1 cellular context compared by ENCODE assay signal in the genomic region with DNA sequence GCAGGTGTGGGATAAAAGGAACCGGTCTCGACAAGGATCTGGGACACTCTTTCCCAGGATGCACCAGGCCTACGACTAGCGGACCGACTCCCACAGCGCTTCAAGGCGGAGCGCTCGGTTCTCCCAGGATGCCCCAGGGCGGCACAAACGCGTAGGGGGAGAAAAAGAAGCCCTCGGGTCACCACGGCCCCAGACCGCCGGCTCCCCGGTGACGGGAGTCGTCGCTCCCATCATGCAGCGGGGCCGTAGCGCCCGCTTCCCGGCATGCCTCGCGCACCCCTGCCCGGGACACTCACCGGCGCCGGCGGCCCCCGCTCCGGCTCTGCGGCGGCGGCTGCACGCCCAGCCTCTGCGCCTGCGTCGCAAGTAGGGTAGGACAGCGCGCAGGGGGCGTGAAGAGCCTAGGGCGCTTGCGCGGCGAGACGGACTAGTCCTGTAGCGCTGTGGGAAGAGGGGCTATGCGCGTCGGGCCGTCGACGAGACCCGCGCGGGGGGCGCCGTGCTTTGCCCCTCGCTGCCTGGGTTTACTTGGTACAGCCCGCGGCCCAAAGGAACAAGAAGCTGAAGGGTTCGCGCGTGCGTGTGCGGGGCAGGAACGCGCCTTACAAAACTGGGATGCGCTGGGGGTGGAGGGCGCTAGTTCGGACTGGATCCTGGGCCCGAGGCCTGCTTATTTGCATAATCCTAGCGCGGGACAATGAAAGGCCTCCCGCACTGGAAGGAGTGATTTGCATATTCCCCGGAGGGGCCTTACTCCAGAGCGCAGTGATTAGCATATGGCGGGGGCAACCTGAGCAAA.
TF ChIP-seq lines count a peak whose summit lies in the region.

TSS of gene ZNF428 (minus strand) at position 368 of the 799 bp plus-strand sequence. CDS start 5,325 bp downstream, outside the sequence.

TF ChIP-seq in HEK293, 187 proteins besides CTCF, POLR2A, EP300 and RAD21 (continued from another document and continues in another):
- TF ChIP-seq, protein P1, sequence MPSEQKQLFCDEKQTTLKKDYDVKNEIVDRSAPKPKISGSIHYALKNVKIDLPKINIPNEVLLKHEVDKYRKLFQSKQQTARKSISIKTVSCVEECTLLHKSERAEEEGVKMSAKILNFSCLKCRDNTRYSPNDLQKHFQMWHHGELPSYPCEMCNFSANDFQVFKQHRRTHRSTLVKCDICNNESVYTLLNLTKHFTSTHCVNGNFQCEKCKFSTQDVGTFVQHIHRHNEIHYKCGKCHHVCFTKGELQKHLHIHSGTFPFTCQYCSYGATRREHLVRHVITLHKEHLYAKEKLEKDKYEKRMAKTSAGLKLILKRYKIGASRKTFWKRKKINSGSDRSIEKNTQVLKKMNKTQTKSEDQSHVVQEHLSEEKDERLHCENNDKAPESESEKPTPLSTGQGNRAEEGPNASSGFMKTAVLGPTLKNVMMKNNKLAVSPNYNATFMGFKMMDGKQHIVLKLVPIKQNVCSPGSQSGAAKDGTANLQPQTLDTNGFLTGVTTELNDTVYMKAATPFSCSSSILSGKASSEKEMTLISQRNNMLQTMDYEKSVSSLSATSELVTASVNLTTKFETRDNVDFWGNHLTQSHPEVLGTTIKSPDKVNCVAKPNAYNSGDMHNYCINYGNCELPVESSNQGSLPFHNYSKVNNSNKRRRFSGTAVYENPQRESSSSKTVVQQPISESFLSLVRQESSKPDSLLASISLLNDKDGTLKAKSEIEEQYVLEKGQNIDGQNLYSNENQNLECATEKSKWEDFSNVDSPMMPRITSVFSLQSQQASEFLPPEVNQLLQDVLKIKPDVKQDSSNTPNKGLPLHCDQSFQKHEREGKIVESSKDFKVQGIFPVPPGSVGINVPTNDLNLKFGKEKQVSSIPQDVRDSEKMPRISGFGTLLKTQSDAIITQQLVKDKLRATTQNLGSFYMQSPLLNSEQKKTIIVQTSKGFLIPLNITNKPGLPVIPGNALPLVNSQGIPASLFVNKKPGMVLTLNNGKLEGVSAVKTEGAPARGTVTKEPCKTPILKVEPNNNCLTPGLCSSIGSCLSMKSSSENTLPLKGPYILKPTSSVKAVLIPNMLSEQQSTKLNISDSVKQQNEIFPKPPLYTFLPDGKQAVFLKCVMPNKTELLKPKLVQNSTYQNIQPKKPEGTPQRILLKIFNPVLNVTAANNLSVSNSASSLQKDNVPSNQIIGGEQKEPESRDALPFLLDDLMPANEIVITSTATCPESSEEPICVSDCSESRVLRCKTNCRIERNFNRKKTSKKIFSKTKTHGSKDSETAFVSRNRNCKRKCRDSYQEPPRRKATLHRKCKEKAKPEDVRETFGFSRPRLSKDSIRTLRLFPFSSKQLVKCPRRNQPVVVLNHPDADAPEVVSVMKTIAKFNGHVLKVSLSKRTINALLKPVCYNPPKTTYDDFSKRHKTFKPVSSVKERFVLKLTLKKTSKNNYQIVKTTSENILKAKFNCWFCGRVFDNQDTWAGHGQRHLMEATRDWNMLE (tag by site-specific recombination; conservative IDR thresholded peaks at IDR 0.05; ENCODE audit: low read depth), result peak; percentile 53; the same call in 1 of the 2 replicates
- TF ChIP-seq ZNF768 (tag by site-specific recombination; IDR thresholded peaks at IDR 0.05), result no peak
- peak; percentile 48; the same call in 1 of the 2 replicates for TF ChIP-seq SP2 (tag by site-specific recombination; IDR thresholded peaks at IDR 0.05)
- peak; percentile 77; the same call in 1 of the 2 replicates for TF ChIP-seq ZNF341 (tag by site-specific recombination; IDR thresholded peaks at IDR 0.05; ENCODE audit: low read depth)
- TF ChIP-seq ZNF433 (tag by site-specific recombination; IDR thresholded peaks at IDR 0.05; ENCODE audit: low read depth), result no peak
- TF ChIP-seq PRDM1 (tag by site-specific recombination; IDR thresholded peaks at IDR 0.05), result no peak
- TF ChIP-seq, protein P2, sequence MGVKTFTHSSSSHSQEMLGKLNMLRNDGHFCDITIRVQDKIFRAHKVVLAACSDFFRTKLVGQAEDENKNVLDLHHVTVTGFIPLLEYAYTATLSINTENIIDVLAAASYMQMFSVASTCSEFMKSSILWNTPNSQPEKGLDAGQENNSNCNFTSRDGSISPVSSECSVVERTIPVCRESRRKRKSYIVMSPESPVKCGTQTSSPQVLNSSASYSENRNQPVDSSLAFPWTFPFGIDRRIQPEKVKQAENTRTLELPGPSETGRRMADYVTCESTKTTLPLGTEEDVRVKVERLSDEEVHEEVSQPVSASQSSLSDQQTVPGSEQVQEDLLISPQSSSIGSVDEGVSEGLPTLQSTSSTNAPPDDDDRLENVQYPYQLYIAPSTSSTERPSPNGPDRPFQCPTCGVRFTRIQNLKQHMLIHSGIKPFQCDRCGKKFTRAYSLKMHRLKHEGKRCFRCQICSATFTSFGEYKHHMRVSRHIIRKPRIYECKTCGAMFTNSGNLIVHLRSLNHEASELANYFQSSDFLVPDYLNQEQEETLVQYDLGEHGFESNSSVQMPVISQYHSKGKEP (tag by site-specific recombination; IDR thresholded peaks at IDR 0.05), result peak; percentile 80
- TF ChIP-seq ZNF211 (tag by site-specific recombination; IDR thresholded peaks at IDR 0.05; ENCODE audit: low read depth), result no peak
- no peak for TF ChIP-seq ZNF521 (tag by site-specific recombination; IDR thresholded peaks at IDR 0.05)
- TF ChIP-seq ZBTB26 (tag by site-specific recombination; optimal IDR thresholded peaks at IDR 0.05), result peak; percentile 98
- TF ChIP-seq, protein P3, sequence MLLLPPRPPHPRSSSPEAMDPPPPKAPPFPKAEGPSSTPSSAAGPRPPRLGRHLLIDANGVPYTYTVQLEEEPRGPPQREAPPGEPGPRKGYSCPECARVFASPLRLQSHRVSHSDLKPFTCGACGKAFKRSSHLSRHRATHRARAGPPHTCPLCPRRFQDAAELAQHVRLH (tag by site-specific recombination; IDR thresholded peaks at IDR 0.05), result peak; percentile 56
- 0 out of 2 replicates have a peak, but pooled peaks have one; percentile 39 for TF ChIP-seq YY2 (tag by site-specific recombination; IDR thresholded peaks at IDR 0.05)
- TF ChIP-seq, protein P4, sequence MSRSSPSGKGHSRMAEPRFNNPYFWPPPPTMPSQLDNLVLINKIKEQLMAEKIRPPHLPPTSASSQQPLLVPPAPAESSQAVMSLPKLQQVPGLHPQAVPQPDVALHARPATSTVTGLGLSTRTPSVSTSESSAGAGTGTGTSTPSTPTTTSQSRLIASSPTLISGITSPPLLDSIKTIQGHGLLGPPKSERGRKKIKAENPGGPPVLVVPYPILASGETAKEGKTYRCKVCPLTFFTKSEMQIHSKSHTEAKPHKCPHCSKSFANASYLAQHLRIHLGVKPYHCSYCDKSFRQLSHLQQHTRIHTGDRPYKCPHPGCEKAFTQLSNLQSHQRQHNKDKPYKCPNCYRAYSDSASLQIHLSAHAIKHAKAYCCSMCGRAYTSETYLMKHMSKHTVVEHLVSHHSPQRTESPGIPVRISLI (tag by site-specific recombination; IDR thresholded peaks at IDR 0.05), result no peak
- TF ChIP-seq ZNF423 (tag by site-specific recombination; IDR thresholded peaks at IDR 0.05), result peak; percentile 27; the same call in 1 of the 2 replicates
- peak; percentile 52; the same call in 1 of the 2 replicates for TF ChIP-seq ZNF398 (tag by site-specific recombination; IDR thresholded peaks at IDR 0.05)
- no peak for TF ChIP-seq SETDB1 (IDR thresholded peaks at IDR 0.05; ENCODE audit: insufficient read length, low read length)
- peak; percentile 7 for TF ChIP-seq KLF1 (tag by site-specific recombination; IDR thresholded peaks at IDR 0.05)
- no peak for TF ChIP-seq ZNF707 (tag by site-specific recombination; IDR thresholded peaks at IDR 0.05)
- TF ChIP-seq ZNF623 (tag by site-specific recombination; IDR thresholded peaks at IDR 0.05), result peak; percentile 2; the same call in 1 of the 2 replicates
- peak; percentile 55; the same call in 1 of the 2 replicates for TF ChIP-seq YY1 (tag by site-specific recombination; IDR thresholded peaks at IDR 0.05)
- TF ChIP-seq, protein P5, sequence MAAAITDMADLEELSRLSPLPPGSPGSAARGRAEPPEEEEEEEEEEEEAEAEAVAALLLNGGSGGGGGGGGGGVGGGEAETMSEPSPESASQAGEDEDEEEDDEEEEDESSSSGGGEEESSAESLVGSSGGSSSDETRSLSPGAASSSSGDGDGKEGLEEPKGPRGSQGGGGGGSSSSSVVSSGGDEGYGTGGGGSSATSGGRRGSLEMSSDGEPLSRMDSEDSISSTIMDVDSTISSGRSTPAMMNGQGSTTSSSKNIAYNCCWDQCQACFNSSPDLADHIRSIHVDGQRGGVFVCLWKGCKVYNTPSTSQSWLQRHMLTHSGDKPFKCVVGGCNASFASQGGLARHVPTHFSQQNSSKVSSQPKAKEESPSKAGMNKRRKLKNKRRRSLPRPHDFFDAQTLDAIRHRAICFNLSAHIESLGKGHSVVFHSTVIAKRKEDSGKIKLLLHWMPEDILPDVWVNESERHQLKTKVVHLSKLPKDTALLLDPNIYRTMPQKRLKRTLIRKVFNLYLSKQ (tag by site-specific recombination; IDR thresholded peaks at IDR 0.05; ENCODE audit: borderline replicate concordance), result no peak
- TF ChIP-seq ZNF529 (tag by site-specific recombination; IDR thresholded peaks at IDR 0.05; ENCODE audit: insufficient replicate concordance), result no peak
- peak; percentile 81 for TF ChIP-seq ZNF10 (tag by site-specific recombination; IDR thresholded peaks at IDR 0.05)
- peak; percentile 70 for TF ChIP-seq SP3 (tag by site-specific recombination; IDR thresholded peaks at IDR 0.05)
- peak; percentile 42 for TF ChIP-seq EGR2 (tag by site-specific recombination; IDR thresholded peaks at IDR 0.05; ENCODE audit: low read depth)
- peak; percentile 90 for TF ChIP-seq ZNF600 (tag by site-specific recombination; IDR thresholded peaks at IDR 0.05)
- no peak for TF ChIP-seq ZNF202 (tag by site-specific recombination; IDR thresholded peaks at IDR 0.05; ENCODE audit: borderline replicate concordance)
- TF ChIP-seq ZNF843 (tag by site-specific recombination; IDR thresholded peaks at IDR 0.05), result peak; percentile 49
- TF ChIP-seq ZNF48 (tag by site-specific recombination; IDR thresholded peaks at IDR 0.05), result no peak
- no peak for TF ChIP-seq ZNF585B (tag by site-specific recombination; IDR thresholded peaks at IDR 0.05)
- TF ChIP-seq ZNF221 (tag by site-specific recombination; IDR thresholded peaks at IDR 0.05; ENCODE audit: borderline replicate concordance), result 0 out of 2 replicates have a peak, but pooled peaks have one; percentile 4
- TF ChIP-seq WT1 (tag by site-specific recombination; IDR thresholded peaks at IDR 0.05), result peak; percentile 47
- 0 out of 2 replicates have a peak, but pooled peaks have one; percentile 1 for TF ChIP-seq ATF2 (tag by site-specific recombination; IDR thresholded peaks at IDR 0.05; ENCODE audit: low read depth)
- no peak for TF ChIP-seq GLI4 (tag by site-specific recombination; IDR thresholded peaks at IDR 0.05)
- TF ChIP-seq ZBTB1 (tag by site-specific recombination; IDR thresholded peaks at IDR 0.05), result peak; percentile 58
- TF ChIP-seq, protein P6, sequence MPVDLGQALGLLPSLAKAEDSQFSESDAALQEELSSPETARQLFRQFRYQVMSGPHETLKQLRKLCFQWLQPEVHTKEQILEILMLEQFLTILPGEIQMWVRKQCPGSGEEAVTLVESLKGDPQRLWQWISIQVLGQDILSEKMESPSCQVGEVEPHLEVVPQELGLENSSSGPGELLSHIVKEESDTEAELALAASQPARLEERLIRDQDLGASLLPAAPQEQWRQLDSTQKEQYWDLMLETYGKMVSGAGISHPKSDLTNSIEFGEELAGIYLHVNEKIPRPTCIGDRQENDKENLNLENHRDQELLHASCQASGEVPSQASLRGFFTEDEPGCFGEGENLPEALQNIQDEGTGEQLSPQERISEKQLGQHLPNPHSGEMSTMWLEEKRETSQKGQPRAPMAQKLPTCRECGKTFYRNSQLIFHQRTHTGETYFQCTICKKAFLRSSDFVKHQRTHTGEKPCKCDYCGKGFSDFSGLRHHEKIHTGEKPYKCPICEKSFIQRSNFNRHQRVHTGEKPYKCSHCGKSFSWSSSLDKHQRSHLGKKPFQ (tag by site-specific recombination; IDR thresholded peaks at IDR 0.05), result no peak; the same call in 1 of the 2 replicates
- no peak for TF ChIP-seq ZNF155 (tag by site-specific recombination; IDR thresholded peaks at IDR 0.05)
